ENCODE assay signal across 9 cellular contexts in the genomic region with DNA sequence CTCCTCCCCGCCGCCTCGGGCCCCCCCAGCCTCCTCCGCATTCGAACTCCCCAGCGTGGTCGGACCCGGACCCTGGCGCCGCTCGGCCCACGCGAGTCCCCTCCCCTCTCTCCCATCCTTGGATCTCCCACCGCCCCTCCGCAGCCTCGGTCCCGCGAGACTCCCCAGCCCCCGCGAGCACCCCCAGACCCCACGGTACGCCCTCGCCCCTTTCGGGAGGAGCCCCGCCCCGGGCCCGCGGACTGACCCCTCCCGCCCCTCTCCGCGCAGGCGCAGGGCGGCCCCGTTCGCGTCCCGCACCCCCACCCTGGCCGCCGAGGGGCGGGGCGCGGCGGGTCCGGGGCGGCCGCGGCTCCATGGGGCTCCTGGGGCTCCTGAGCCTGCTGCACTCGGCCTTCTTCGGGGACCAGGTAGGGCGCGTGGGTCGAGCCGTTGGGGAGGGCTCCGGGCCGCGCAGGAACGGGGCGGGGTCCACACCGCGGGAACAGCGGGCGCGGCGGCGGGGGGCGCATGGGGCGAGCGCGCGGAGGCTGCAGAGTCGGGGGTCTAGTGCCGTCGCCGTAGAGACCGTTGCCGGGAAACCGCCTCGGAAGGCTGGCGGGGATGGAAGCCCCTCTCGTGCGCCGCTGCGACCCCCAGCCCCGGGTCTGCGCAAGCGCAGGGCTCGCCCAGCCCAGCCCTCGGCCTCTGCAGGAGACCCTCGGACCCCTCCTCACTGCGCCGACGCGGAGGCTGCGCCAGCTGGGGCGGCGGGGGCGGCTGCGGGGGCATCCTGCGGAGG. TPM values are rescaled to one million over a fixed set of nuclear protein-coding genes. Genes with fewer than 3 reads are reported as not detected.
DNase-seq lines count a peak whose midpoint lies in the region; ATAC-seq and TF ChIP-seq lines count a peak whose summit lies in the region.
"Had no signal": no experiment of that assay in that cellular context is flagged by ENCODE, and none has a peak within 500 bp of the region (broad histone marks: within the 10 kb centered on the region; RNA-seq: fewer than 3 reads in every experiment).

No MANE protein-coding gene starts in this region.

- H3K4me1 ChIP-seq in SK-N-SH (ENCODE audit: control insufficient read depth in 1 of 2, insufficient read depth in 2 of 2, low read depth in 1 of 2, low read length in 1 of 2) = peaks cover 3 to 30% of the 10 kb centered on the region in 2 experiments; a peak in 3 of 4 replicates
- peaks cover 4% of the 10 kb centered on the region for H3K4me1 ChIP-seq in right cardiac atrium (ENCODE audit: control insufficient read depth, insufficient read depth, low read length)
- H3K4me1 ChIP-seq in thoracic aorta (ENCODE audit: control insufficient read depth in 1 of 2, low read depth in 2 of 2) = peaks cover 10 to 23% of the 10 kb centered on the region in 2 donors

- no peaks in the 10 kb centered on the region; the same call in 1 of the 2 replicates for H3K9me3 Mint-ChIP-seq in HFFc6

- no peak overlapping the region for H3K27ac Mint-ChIP-seq in HFFc6

- POLR2A ChIA-PET in SK-N-SH (lab: Yijun Ruan, JAX) = interaction anchor here (0.6 to 1.6 kb wide), 4 partner anchors 177 to 592 kb away, joined by 3 to 10 read pairs (median 4); partner anchors contain the start of gene CIRBP

- peak overlapping the region; percentile 64 to 68 for H3K4me3 ChIP-seq in SK-N-SH (ENCODE audit: low read depth in 2 of 2, low read length in 1 of 2)
- H3K4me3 ChIP-seq in right cardiac atrium (ENCODE audit: low read length) = peak overlapping the region; percentile 29
- peak overlapping the region; percentile 68 for H3K4me3 ChIP-seq in thoracic aorta

- H3K9me2 ChIP-seq in SK-N-SH = no peaks in the 10 kb centered on the region

- H2AFZ ChIP-seq in SK-N-SH (ENCODE audit: low read depth) = no peak overlapping the region

- H3F3A ChIP-seq in SK-N-SH (replicated peaks; ENCODE audit: insufficient read depth) = peaks cover 48% of the 10 kb centered on the region

- ATAC-seq in right cardiac atrium (peak; percentile 24 to 39), thoracic aorta (ENCODE audit: insufficient number of reproducible peaks, low FRiP score, low read depth) (no peak), HG02678 (IDR thresholded peaks at IDR 0.05; ENCODE audit: unreplicated experiment) (no peak), HG02610 (IDR thresholded peaks at IDR 0.05; ENCODE audit: unreplicated experiment) (no peak)

- peaks cover 15 to 20% of the 10 kb centered on the region in 2 experiments for H3K36me3 ChIP-seq in SK-N-SH (replicated peaks in 1 of 2; ENCODE audit: control insufficient read depth in 1 of 2, insufficient read depth in 2 of 2, low read length in 1 of 2)
- H3K36me3 ChIP-seq in thoracic aorta = peaks cover 15% of the 10 kb centered on the region

- H3K9me3 ChIP-seq in SK-N-SH (no peaks in the 10 kb centered on the region), right cardiac atrium (ENCODE audit: control insufficient read depth, low read length) (no peaks in the 10 kb centered on the region), thoracic aorta (no peaks in the 10 kb centered on the region)

- peaks cover 11% of the 10 kb centered on the region for H3K79me2 ChIP-seq in SK-N-SH (ENCODE audit: insufficient read depth)

- TF ChIP-seq EP300 in SK-N-SH (IDR thresholded peaks at IDR 0.05; ENCODE audit: borderline replicate concordance in 1 of 2, low read depth in 1 of 2, low read length in 1 of 2) = no peak

- TF ChIP-seq RAD21 in SK-N-SH (IDR thresholded peaks at IDR 0.05; ENCODE audit: low read length) = no peak

- CTCF ChIA-PET in SK-N-SH (lab: Yijun Ruan, JAX) = interaction anchor here (0.8 to 2.8 kb wide), 19 partner anchors 8 to 202 kb away, joined by 3 to 21 read pairs (median 5); no protein-coding TSS in a partner anchor

- H3K27me3 Mint-ChIP-seq in HFFc6 (ENCODE audit: insufficient read depth) = peaks cover 25% of the 10 kb centered on the region

- intact Hi-C loops in right cardiac atrium (cut with DNase I) = no loop called here

- H3K4me3 Mint-ChIP-seq in HFFc6 = no peak overlapping the region; the same call in 1 of the 2 replicates

- H3K27ac ChIP-seq in SK-N-SH (ENCODE audit: low read depth in 2 of 2, low read length in 1 of 2) = peak overlapping the region in 1 of 2 experiments; percentile 75; a peak in 1 of 4 replicates
- no peak overlapping the region for H3K27ac ChIP-seq in right cardiac atrium (ENCODE audit: low read length)
- peak overlapping the region in 1 of 2 donors; percentile 22 for H3K27ac ChIP-seq in thoracic aorta
- H3K27ac ChIP-seq: C4-2B had no signal

- H3K9ac ChIP-seq in SK-N-SH = no peak overlapping the region

- H3K27me3 ChIP-seq in SK-N-SH (ENCODE audit: insufficient read depth) = no peaks in the 10 kb centered on the region
- H3K27me3 ChIP-seq in right cardiac atrium (ENCODE audit: control insufficient read depth, insufficient read depth) = no peaks in the 10 kb centered on the region
- peaks cover 17% of the 10 kb centered on the region for H3K27me3 ChIP-seq in thoracic aorta (replicated peaks; ENCODE audit: insufficient read depth)

- DNase-seq in NCI-H82 (lab: John Stamatoyannopoulos, UW) = peak; percentile 74
- DNase-seq in NCI-H82 treated with DMSO at 0.1 percent for 48 hours (lab: John Stamatoyannopoulos, UW; ENCODE audit: unreplicated experiment) = no peak
- DNase-seq in SK-N-SH = peak; percentile 99
- DNase-seq in right cardiac atrium = peak in 1 of 3 donors; percentile 67
- DNase-seq in thoracic aorta (ENCODE audit: low spot score) = no peak
- no peak for DNase-seq in HFFc6

- peaks cover 12% of the 10 kb centered on the region; the same call in 1 of the 2 replicates for H3K4me1 Mint-ChIP-seq in HFFc6 (ENCODE audit: low read depth)

- H4K20me1 ChIP-seq in SK-N-SH (ENCODE audit: insufficient read depth) = peaks cover 52% of the 10 kb centered on the region

- H3K4me2 ChIP-seq in SK-N-SH = peak overlapping the region; percentile 90

- TF ChIP-seq CTCF in SK-N-SH (IDR thresholded peaks at IDR 0.05) = no peak
- no peak for TF ChIP-seq CTCF in thoracic aorta (IDR thresholded peaks at IDR 0.05)
- no peak for TF ChIP-seq CTCF in HFFc6 (IDR thresholded peaks at IDR 0.05)

- H3K36me3 Mint-ChIP-seq in HFFc6 (ENCODE audit: low read depth) = peaks cover 13% of the 10 kb centered on the region; the same call in 1 of the 2 replicates

- WGBS in SK-N-SH (ENCODE audit: low lambda C conversion rate) = 0% methylated on average over 3 of the region's 99 CpGs
- WGBS in right cardiac atrium = 2% methylated on average over 99 of the region's 99 CpGs

TF ChIP-seq in SK-N-SH, 30 proteins besides CTCF, POLR2A, EP300 and RAD21 (continues in another document):
- no peak for TF ChIP-seq ZBTB33 (IDR thresholded peaks at IDR 0.05; ENCODE audit: borderline replicate concordance, low read depth)

RNA-seq across cellular contexts. Expression of gene APC2, which starts 3.8 kb away (rescaled TPM):
- polyA plus RNA-seq in SK-N-SH (2012; rRNA removed) (1.3 and 1.8 TPM in 2 replicates), right cardiac atrium (0.61 TPM)
- 0.59 and 1.3 TPM in 2 replicates for polyA plus RNA-seq in SK-N-SH (2012; cell fraction: cytosol; rRNA removed)
- polyA plus RNA-seq in SK-N-SH (2012; cell fraction: nucleus; rRNA removed) = 4.1 and 5.2 TPM in 2 replicates
- total RNA-seq in right cardiac atrium (under 1 TPM; 0.45 to 0.88 (median 0.68) TPM), thoracic aorta (under 1 TPM; 0.41 to 0.78 TPM)
- under 1 TPM; 0.18 to 0.47 (median 0.32) TPM for total RNA-seq in HFFc6 (2021; fragmentation: NEBNext Ultra II Directional; extraction: Animal tissue kit (Norgen Biotek cat#: 25700))

RNA-seq across cellular contexts. Expression of gene RPS15, which starts 7.9 kb away (rescaled TPM):
- polyA plus RNA-seq in SK-N-SH (2012; rRNA removed) = 2,836 and 3,749 TPM in 2 replicates
- polyA plus RNA-seq in SK-N-SH (2012; cell fraction: cytosol; rRNA removed) = 2,019 and 3,381 TPM in 2 replicates
- polyA plus RNA-seq in SK-N-SH (2012; cell fraction: nucleus; rRNA removed) = 943 and 2,115 TPM in 2 replicates
- total RNA-seq in right cardiac atrium = 100 to 1,000 TPM; 635 to 772 (median 696) TPM
- polyA plus RNA-seq in right cardiac atrium = 1,857 TPM
- 1,000 to 10,000 TPM; 1,512 to 2,119 TPM for total RNA-seq in thoracic aorta
- total RNA-seq in HFFc6 (2021; fragmentation: NEBNext Ultra II Directional; extraction: Animal tissue kit (Norgen Biotek cat#: 25700)) = 1,000 to 10,000 TPM; 1,047 to 1,358 (median 1,277) TPM

RNA-seq across cellular contexts. Expression of gene C19orf25, which starts 32.9 kb away (rescaled TPM):
- 23.4 and 25.3 TPM in 2 replicates for polyA plus RNA-seq in SK-N-SH (2012; rRNA removed)
- 11.5 and 20.3 TPM in 2 replicates for polyA plus RNA-seq in SK-N-SH (2012; cell fraction: cytosol; rRNA removed)
- polyA plus RNA-seq in SK-N-SH (2012; cell fraction: nucleus; rRNA removed) = 27.2 and 30.6 TPM in 2 replicates
- total RNA-seq in right cardiac atrium = 10 to 100 TPM; 14.4 to 19.2 (median 18.1) TPM
- 23.6 TPM for polyA plus RNA-seq in right cardiac atrium
- 10 to 100 TPM; 28.6 to 54.6 TPM for total RNA-seq in thoracic aorta
- total RNA-seq in HFFc6 (2021; fragmentation: NEBNext Ultra II Directional; extraction: Animal tissue kit (Norgen Biotek cat#: 25700)) = 10 to 100 TPM; 26.7 to 34.8 (median 29.6) TPM

RNA-seq across cellular contexts. Expression of gene DAZAP1, which starts 38.7 kb away (rescaled TPM):
- polyA plus RNA-seq in SK-N-SH (2012; rRNA removed) (43.8 and 54.3 TPM in 2 replicates), right cardiac atrium (65.3 TPM)
- polyA plus RNA-seq in SK-N-SH (2012; cell fraction: cytosol; rRNA removed) = 41.8 and 45.0 TPM in 2 replicates
- 102 and 111 TPM in 2 replicates for polyA plus RNA-seq in SK-N-SH (2012; cell fraction: nucleus; rRNA removed)
- total RNA-seq in right cardiac atrium (10 to 100 TPM; 78.7 to 92.1 (median 85.0) TPM), thoracic aorta (10 to 100 TPM; 34.9 to 76.9 TPM)
- total RNA-seq in HFFc6 (2021; fragmentation: NEBNext Ultra II Directional; extraction: Animal tissue kit (Norgen Biotek cat#: 25700)) = 100 to 1,000 TPM in 4 of 6 experiments, 10 to 100 TPM in 2; 87.2 to 109 (median 103) TPM

RNA-seq across cellular contexts. Expression of gene PCSK4, which starts 44.0 kb away (rescaled TPM):
- 5.8 and 6.6 TPM in 2 replicates for polyA plus RNA-seq in SK-N-SH (2012; rRNA removed)
- polyA plus RNA-seq in SK-N-SH (2012; cell fraction: cytosol; rRNA removed) = 1.1 and 1.5 TPM in 2 replicates
- polyA plus RNA-seq in SK-N-SH (2012; cell fraction: nucleus; rRNA removed) = 69.2 and 138 TPM in 2 replicates
- 1 to 10 TPM in 3 of 4 donors, under 1 TPM in 1; 0.33 to 2.4 (median 1.4) TPM for total RNA-seq in right cardiac atrium
- polyA plus RNA-seq in right cardiac atrium = 1.7 TPM
- under 1 TPM; 0.56 to 0.68 TPM for total RNA-seq in thoracic aorta
- total RNA-seq in HFFc6 (2021; fragmentation: NEBNext Ultra II Directional; extraction: Animal tissue kit (Norgen Biotek cat#: 25700)) = 1 to 10 TPM in 3 of 6 experiments, under 1 TPM in 3; 0.34 to 1.2 (median 0.98) TPM

Comparison
In these comparisons a context has a peak if more than half of its experiments do, and no peak if none do; other contexts are left out.
1. DNase-seq: peak in NCI-H82 (single experiment) and SK-N-SH (single experiment); none in NCI-H82 treated with DMSO at 0.1 percent for 48 hours (single experiment), thoracic aorta (single experiment) and HFFc6 (single experiment).
2. ATAC-seq: peak in right cardiac atrium (2 of 2); none in thoracic aorta (single experiment), HG02678 (single experiment) and HG02610 (single experiment).
3. Peak in every context shown above with its lines, with median percentiles within 50 percentile points of each other: H3K4me3 ChIP-seq.